Comparison of ENCODE assay signal across 15 cellular contexts in the genomic region with DNA sequence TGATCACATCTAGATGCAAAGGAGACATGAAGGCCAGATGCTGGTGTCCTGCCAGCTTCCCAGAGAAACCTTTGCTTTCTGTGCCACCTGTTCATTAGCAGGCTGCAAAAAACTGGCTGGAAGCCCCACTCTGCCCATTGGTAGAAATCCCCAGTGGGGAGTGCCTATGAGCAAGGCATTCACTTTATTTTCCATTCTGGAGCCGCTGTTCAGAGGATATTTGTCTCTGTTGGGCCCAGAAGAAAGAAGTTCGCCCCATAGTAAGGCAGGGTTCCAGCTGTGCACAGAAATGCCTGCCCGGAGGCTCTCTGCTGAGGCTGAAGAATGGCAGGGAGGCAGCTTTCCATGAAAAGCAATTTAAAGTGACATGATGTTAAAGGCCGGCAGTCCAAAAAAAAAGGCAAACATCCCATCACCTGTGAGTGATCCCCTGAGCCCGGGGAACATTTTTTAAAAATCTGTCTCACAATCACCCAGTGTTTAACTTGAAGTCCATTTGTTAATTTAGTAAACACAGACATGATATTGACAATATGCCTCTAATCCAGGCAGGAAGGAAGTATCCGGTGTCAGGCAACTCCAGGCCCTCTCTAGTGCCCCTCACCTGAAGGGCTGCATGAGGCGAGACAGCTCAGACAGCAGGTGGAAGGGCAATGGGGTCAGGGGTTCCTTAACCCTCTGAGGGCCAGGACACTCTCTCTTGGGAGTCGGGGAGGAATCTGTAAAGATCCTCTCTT.
DNase-seq lines count a peak whose midpoint lies in the region; FAIRE-seq and TF ChIP-seq lines count a peak whose summit lies in the region.
"Had no signal": no experiment of that assay in that cellular context is flagged by ENCODE, and none has a peak within 500 bp of the region (broad histone marks: within the 10 kb centered on the region; RNA-seq: fewer than 3 reads in every experiment).

No MANE protein-coding gene starts in this region.

- no peak overlapping the region for H3K27ac Mint-ChIP-seq in HFFc6
- H3K27ac Mint-ChIP-seq: activated CD4-positive, alpha-beta T cell treated with anti-CD3 and anti-CD28 coated beads, Interleukin-2, amount 10 ng/mL, durations not matched to agents 7 days and 5 days; activated naive CD4-positive, alpha-beta T cell treated with anti-CD3 and anti-CD28 coated beads, Interleukin-2, amount 10 ng/mL, durations not matched to agents 7 days and 5 days; CD4-positive, alpha-beta memory T cell had no signal

- peaks cover 13% of the 10 kb centered on the region for H3K27me3 Mint-ChIP-seq in HFFc6 (ENCODE audit: insufficient read depth)

- H3K79me2 ChIP-seq in hepatocyte = no peaks in the 10 kb centered on the region

- no peaks in the 10 kb centered on the region for H4K20me1 ChIP-seq in hepatocyte (ENCODE audit: insufficient read depth, poor library complexity, severe bottlenecking)

- H3K27me3 ChIP-seq in hepatocyte = peaks cover 3% of the 10 kb centered on the region

- H3K9me3 ChIP-seq in HEK293 (ENCODE audit: control insufficient read depth, insufficient read depth, low read depth, low read length) (no peaks in the 10 kb centered on the region), hepatocyte (ENCODE audit: low read depth) (no peaks in the 10 kb centered on the region)

- H3K9me3 Mint-ChIP-seq in HFFc6 = no peaks in the 10 kb centered on the region
- H3K9me3 Mint-ChIP-seq: activated CD4-positive, alpha-beta T cell treated with anti-CD3 and anti-CD28 coated beads, Interleukin-2, amount 10 ng/mL, durations not matched to agents 7 days and 5 days; activated naive CD4-positive, alpha-beta T cell treated with anti-CD3 and anti-CD28 coated beads, Interleukin-2, amount 10 ng/mL, durations not matched to agents 7 days and 5 days had no signal

- FAIRE-seq in frontal cortex (lab: Jason Lieb, UNC) = no peak
- FAIRE-seq: colon, GM12878, GM19239 had no signal

- no peak overlapping the region for H3K4me3 Mint-ChIP-seq in HFFc6
- H3K4me3 Mint-ChIP-seq: activated CD4-positive, alpha-beta T cell treated with anti-CD3 and anti-CD28 coated beads, Interleukin-2, amount 10 ng/mL, durations not matched to agents 7 days and 5 days; activated naive CD4-positive, alpha-beta T cell treated with anti-CD3 and anti-CD28 coated beads, Interleukin-2, amount 10 ng/mL, durations not matched to agents 7 days and 5 days; CD4-positive, alpha-beta memory T cell had no signal

- CTCF ChIA-PET in HEK293 (lab: Yijun Ruan, JAX) = interaction anchor here (0.6 kb wide), 1 partner anchor 675 kb away, joined by 5 read pairs; no protein-coding TSS in a partner anchor

- peak; percentile 38 for DNase-seq in NCI-H345 treated with DMSO at 0.1 percent for 48 hours (lab: John Stamatoyannopoulos, UW; ENCODE audit: unreplicated experiment)
- no peak for DNase-seq in hepatocyte (ENCODE audit: low spot score)
- peak; percentile 44 for DNase-seq in retina
- no peak for DNase-seq in frontal cortex (ENCODE audit: low spot score in 2 of 2)
- DNase-seq in glomerular visceral epithelial cell (ENCODE audit: extremely low spot score) = no peak
- no peak for DNase-seq in HFFc6
- DNase-seq in GDM1 (lab: John Stamatoyannopoulos, UW) = no peak
- DNase-seq: activated CD4-positive, alpha-beta T cell treated with anti-CD3 and anti-CD28 coated beads, Interleukin-2, amount 10 ng/mL, durations not matched to agents 7 days and 5 days; activated naive CD4-positive, alpha-beta T cell treated with anti-CD3 and anti-CD28 coated beads, Interleukin-2, amount 10 ng/mL, durations not matched to agents 7 days and 5 days; CD4-positive, alpha-beta memory T cell; stimulated activated CD4-positive, alpha-beta T cell treated with anti-CD3 and anti-CD28 coated beads, Interleukin-2, amount 100 ng/mL, for 48 hours had no signal

- no peaks in the 10 kb centered on the region; the same call in 1 of the 2 replicates for H3K4me1 ChIP-seq in HEK293 (ENCODE audit: control insufficient read depth, insufficient read depth, low read length)
- H3K4me1 ChIP-seq in hepatocyte (ENCODE audit: insufficient read depth) = peaks cover 34% of the 10 kb centered on the region

- no peak overlapping the region for H3K27ac ChIP-seq in HEK293 (ENCODE audit: extremely low read depth, low read depth, low read length)
- peak overlapping the region; percentile 48 for H3K27ac ChIP-seq in hepatocyte

- TF ChIP-seq CTCF in HEK293 (tag by site-specific recombination; IDR thresholded peaks at IDR 0.05) (no peak), hepatocyte (IDR thresholded peaks at IDR 0.05; ENCODE audit: poor library complexity) (no peak), HFFc6 (IDR thresholded peaks at IDR 0.05) (no peak)

- peaks cover 19% of the 10 kb centered on the region for H3K4me1 Mint-ChIP-seq in HFFc6 (ENCODE audit: low read depth)
- H3K4me1 Mint-ChIP-seq: CD4-positive, alpha-beta memory T cell had no signal

- no peaks in the 10 kb centered on the region for H3K9me2 ChIP-seq in hepatocyte (replicated peaks; ENCODE audit: insufficient read depth)

- no peak overlapping the region for H3K4me3 ChIP-seq in HEK293 (ENCODE audit: low read depth, low read length)
- no peak overlapping the region for H3K4me3 ChIP-seq in hepatocyte
- H3K4me3 ChIP-seq: GM12878 had no signal

- H3K36me3 ChIP-seq in HEK293 (ENCODE audit: control insufficient read depth in 2 of 2, insufficient read depth in 1 of 2, low read length in 2 of 2) (no peaks in the 10 kb centered on the region), hepatocyte (replicated peaks; ENCODE audit: insufficient read depth, low read depth) (no peaks in the 10 kb centered on the region)

- peak overlapping the region; percentile 2 for H3K4me2 ChIP-seq in hepatocyte

- POLR2A ChIA-PET in HEK293 (lab: Yijun Ruan, JAX) = no interaction called here

- 29% methylated on average over 8 of the region's 8 CpGs for WGBS in hepatocyte (ENCODE audit: low lambda C conversion rate, missing lambda C conversion rate)

- no peaks in the 10 kb centered on the region for H3K36me3 Mint-ChIP-seq in HFFc6 (ENCODE audit: low read depth)
- H3K36me3 Mint-ChIP-seq: activated naive CD4-positive, alpha-beta T cell treated with anti-CD3 and anti-CD28 coated beads, Interleukin-2, amount 10 ng/mL, durations not matched to agents 7 days and 5 days; CD4-positive, alpha-beta memory T cell had no signal

- H2AFZ ChIP-seq in hepatocyte = no peak overlapping the region

TF ChIP-seq in HEK293, 187 proteins besides CTCF, POLR2A, EP300 and RAD21:
- no peak for TF ChIP-seq ZNF660 (tag by site-specific recombination; IDR thresholded peaks at IDR 0.05)
- peak; percentile 18; the same call in 1 of the 2 replicates for TF ChIP-seq SCRT2 (tag by site-specific recombination; IDR thresholded peaks at IDR 0.05)
- no peak for TF ChIP-seq ZNF423 (tag by site-specific recombination; IDR thresholded peaks at IDR 0.05)
- no peak for TF ChIP-seq ZIC2 (tag by site-specific recombination; IDR thresholded peaks at IDR 0.05)
- no peak for TF ChIP-seq ZNF549 (tag by site-specific recombination; IDR thresholded peaks at IDR 0.05)
- no peak for TF ChIP-seq ZNF311 (tag by site-specific recombination; IDR thresholded peaks at IDR 0.05; ENCODE audit: borderline replicate concordance)

Comparison
In these comparisons a context has a peak if more than half of its experiments do, and no peak if none do; other contexts are left out.
1. DNase-seq: peak in NCI-H345 treated with DMSO at 0.1 percent for 48 hours (single experiment) and retina (single experiment); none in hepatocyte (single experiment), frontal cortex (0 of 2), glomerular visceral epithelial cell (single experiment), HFFc6 (single experiment) and GDM1 (single experiment).